Comparison of ENCODE assay signal across 17 cellular contexts in the genomic region with DNA sequence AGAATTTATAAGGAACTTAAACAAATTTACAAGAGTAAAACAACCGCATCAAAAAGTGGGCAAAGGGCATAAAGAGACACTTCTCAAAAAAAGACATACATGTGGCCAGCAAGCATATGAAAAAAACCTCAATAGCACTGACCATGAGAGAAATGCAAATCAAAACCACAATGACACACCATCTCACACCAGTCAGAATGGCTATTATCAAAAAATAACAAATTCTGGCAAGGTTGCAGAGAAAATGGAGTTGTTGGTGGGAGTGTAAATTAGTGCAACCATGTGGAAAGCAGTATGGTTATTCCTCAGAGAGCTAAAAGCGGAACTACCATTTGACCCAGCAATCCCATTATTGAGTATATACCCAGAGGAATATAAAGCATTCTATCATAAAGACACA.
A peak's percentile ranks its signal among the peaks of the same experiment; 100 is the strongest.
DNase-seq lines count a peak whose midpoint lies in the region; TF ChIP-seq lines count a peak whose summit lies in the region.
"Had no signal": no experiment of that assay in that cellular context is flagged by ENCODE, and none has a peak within 500 bp of the region (broad histone marks: within the 10 kb centered on the region; RNA-seq: fewer than 3 reads in every experiment).

No MANE protein-coding gene starts in this region.

- H3K36me3 Mint-ChIP-seq in nephron progenitor cell (ENCODE audit: low read depth), result no peaks in the 10 kb centered on the region

- H3K4me3 ChIP-seq in astrocyte of the cerebellum (ENCODE audit: low read depth, low read length), result no peak overlapping the region
- H3K4me3 ChIP-seq: GM12878, GM23248 had no signal

- in situ Hi-C loops in astrocyte of the cerebellum (cut with HindIII; ENCODE audit: low sequenced_read_pairs), result no loop called here

- DNase-seq in NCI-H226, result peak; percentile 35
- peak; percentile 52 for DNase-seq in astrocyte of the cerebellum (ENCODE audit: low read depth)
- peak; percentile 14 for DNase-seq in kidney glomerular epithelial cell (lab: John Stamatoyannopoulos, UW)
- DNase-seq in nephron progenitor cell, result no peak
- no peak for DNase-seq in HT-29 (ENCODE audit: low spot score)
- no peak for DNase-seq in DMS 273 (lab: John Stamatoyannopoulos, UW; ENCODE audit: unreplicated experiment)
- DNase-seq: C1 segment of cervical spinal cord; Caco-2; CD4-positive, alpha-beta memory T cell; DMS 273 treated with DMSO at 0.1 percent for 48 hours; DMS79; EL; GDM1; GM23248; H7; HCEC 1CT had no signal

- H3K4me1 Mint-ChIP-seq in nephron progenitor cell, result no peaks in the 10 kb centered on the region
- H3K4me1 Mint-ChIP-seq: CD4-positive, alpha-beta memory T cell had no signal

- no peak overlapping the region for H3K27ac Mint-ChIP-seq in nephron progenitor cell
- H3K27ac Mint-ChIP-seq: CD4-positive, alpha-beta memory T cell had no signal

- TF ChIP-seq CTCF in astrocyte of the cerebellum (IDR thresholded peaks at IDR 0.05; ENCODE audit: low read depth, low read length, missing control alignments) (no peak), nephron progenitor cell (IDR thresholded peaks at IDR 0.05) (no peak)

- H3K9me3 Mint-ChIP-seq in nephron progenitor cell, result peaks cover 27% of the 10 kb centered on the region

- no peak overlapping the region for H3K4me3 Mint-ChIP-seq in nephron progenitor cell
- H3K4me3 Mint-ChIP-seq: CD4-positive, alpha-beta memory T cell had no signal

- peaks cover 2% of the 10 kb centered on the region for H3K27me3 Mint-ChIP-seq in nephron progenitor cell (ENCODE audit: low read depth, poor library complexity)
- H3K27me3 Mint-ChIP-seq: CD4-positive, alpha-beta memory T cell had no signal

Comparison
In these comparisons a context has a peak if more than half of its experiments do, and no peak if none do; other contexts are left out.
1. DNase-seq: peak in NCI-H226 (single experiment), astrocyte of the cerebellum (single experiment) and kidney glomerular epithelial cell (single experiment); none in nephron progenitor cell (single experiment), HT-29 (single experiment) and DMS 273 (single experiment).